In genomic region chr14:19729359-19729758, GRCh38 we compare ENCODE assay signal across 12 cellular contexts. TPM values are rescaled to one million over a fixed set of nuclear protein-coding genes. Genes with fewer than 3 reads are reported as not detected.
"Had no signal": no experiment of that assay in that cellular context is flagged by ENCODE, and none has a peak within 500 bp of the region (broad histone marks: within the 10 kb centered on the region; RNA-seq: fewer than 3 reads in every experiment).

No MANE protein-coding gene starts in this region.

- H3K4me1 Mint-ChIP-seq: IgD-negative memory B cell had no signal

- H3K27ac Mint-ChIP-seq: IgD-negative memory B cell had no signal

- H3K27me3 Mint-ChIP-seq: IgD-negative memory B cell had no signal

- FAIRE-seq: HepG2, HTR-8/SVneo had no signal

- H3K36me3 Mint-ChIP-seq: IgD-negative memory B cell had no signal

- ATAC-seq: HCT116, HepG2 had no signal

- DNase-seq: GM23248, GOT3, H7, KBM-7 had no signal

- H3K36me3 ChIP-seq: HAP-1 had no signal

- H3K27ac ChIP-seq: GM23248, KMS-11 had no signal

- H3K4me1 ChIP-seq: HAP-1 had no signal

- H3K4me3 Mint-ChIP-seq: IgD-negative memory B cell had no signal

- H3K4me3 ChIP-seq: GM23248, HAP-1 had no signal

RNA-seq across cellular contexts. Expression of gene OR4Q3, which starts 14.0 kb away (rescaled TPM):
- total RNA-seq: GM23248, H4, H7, HepG2, HT-29 had no signal

RNA-seq across cellular contexts. Expression of gene OR11H2, which starts 15.7 kb away (rescaled TPM):
- total RNA-seq: GM23248, H4, H7, HepG2, HT-29 had no signal

RNA-seq across cellular contexts. Expression of gene OR4M1, which starts 43.9 kb away (rescaled TPM):
- total RNA-seq: GM23248, H7, HepG2, HT-29 had no signal
